In the genomic region with DNA sequence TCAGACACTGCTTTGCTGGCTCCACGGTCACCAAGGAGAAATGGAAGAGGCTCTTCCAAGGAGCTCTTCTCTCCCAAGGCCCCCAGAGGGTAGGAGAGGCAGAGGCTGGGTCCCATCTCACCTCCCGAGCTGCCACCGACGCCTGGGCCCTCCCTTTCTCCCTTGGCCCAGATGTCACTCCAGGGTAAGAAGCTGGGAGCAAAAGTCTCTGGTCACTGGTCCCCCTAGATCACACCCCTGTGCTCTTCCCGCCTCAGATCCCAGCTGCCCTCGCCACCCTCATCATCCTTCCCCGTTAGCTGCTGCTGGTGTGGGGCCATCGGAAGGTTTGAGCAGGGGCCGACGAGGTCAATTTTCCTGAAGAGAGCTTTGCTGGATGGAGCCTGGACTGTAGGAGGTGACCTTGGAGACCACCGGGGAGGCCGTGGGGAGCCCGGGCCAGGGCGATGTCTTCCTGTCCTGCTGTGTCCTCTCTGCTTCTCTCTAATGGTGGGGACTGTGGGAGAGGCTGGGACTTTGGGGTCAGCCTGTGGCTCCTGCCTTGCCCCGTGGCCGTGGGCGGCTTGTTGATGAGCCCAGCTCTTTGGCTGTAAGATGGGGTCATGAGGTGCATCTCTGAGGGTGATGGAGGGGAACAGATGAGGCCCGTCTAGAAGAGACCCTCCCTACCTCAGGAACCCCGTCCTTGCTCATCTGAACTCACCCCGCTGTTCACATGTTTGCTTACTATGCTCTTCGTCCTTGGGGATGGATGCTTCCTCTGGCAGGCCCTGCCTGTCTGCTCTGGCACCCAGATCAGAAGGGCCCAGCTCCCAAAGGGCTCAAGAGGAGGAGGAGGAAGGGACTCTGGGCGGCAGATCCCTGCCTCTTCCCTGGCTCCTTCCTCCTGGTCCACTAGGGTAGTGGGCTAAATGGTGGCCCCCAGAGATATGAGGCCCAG, we compare ENCODE assay signal across 21 cellular contexts. TPM values are rescaled to one million over a fixed set of nuclear protein-coding genes. Genes with fewer than 3 reads are reported as not detected.
DNase-seq lines count a peak whose midpoint lies in the region; ATAC-seq and TF ChIP-seq lines count a peak whose summit lies in the region.
"Had no signal": no experiment of that assay in that cellular context is flagged by ENCODE, and none has a peak within 500 bp of the region (broad histone marks: within the 10 kb centered on the region; RNA-seq: fewer than 3 reads in every experiment).

No MANE protein-coding gene starts in this region.

- intact Hi-C loops in Calu3 (cut with micrococcal nuclease; ENCODE audit: unreplicated experiment), result no loop called here

- no peaks in the 10 kb centered on the region for H4K20me1 ChIP-seq in osteoblast (ENCODE audit: insufficient read depth, low read length)

- H3K4me3 ChIP-seq in osteoblast (ENCODE audit: insufficient read depth, low read length), result no peak overlapping the region
- H3K4me3 ChIP-seq: body of pancreas, colonic mucosa, thyroid gland had no signal

- peaks cover 13% of the 10 kb centered on the region for H3K4me1 ChIP-seq in osteoblast (ENCODE audit: insufficient read depth, low read length)
- H3K4me1 ChIP-seq: colonic mucosa had no signal

- H3K27me3 Mint-ChIP-seq in activated T-cell treated with anti-CD3 and anti-CD28 coated beads, Interleukin-2, amount 50 U/mL, for 72 hours (ENCODE audit: low read depth), result peaks cover 4% of the 10 kb centered on the region
- H3K27me3 Mint-ChIP-seq in IgD-negative memory B cell (no peaks in the 10 kb centered on the region), Calu3 (ENCODE audit: unreplicated experiment) (peaks cover 61% of the 10 kb centered on the region)
- H3K27me3 Mint-ChIP-seq in central memory CD8-positive, alpha-beta T cell, result no peaks in the 10 kb centered on the region

- TF ChIP-seq CTCF in osteoblast (IDR thresholded peaks at IDR 0.05; ENCODE audit: extremely low read depth, low read depth, low read length) (no peak), Calu3 (IDR thresholded peaks at IDR 0.05; ENCODE audit: unreplicated experiment) (no peak)

- no TSS peak for BruUV-seq in Calu3 (replicated peaks; lab: Mats Ljungman, UMichigan)

- peak overlapping the region; percentile 38 for H3K27ac Mint-ChIP-seq in activated T-cell treated with anti-CD3 and anti-CD28 coated beads, Interleukin-2, amount 50 U/mL, for 72 hours
- peak overlapping the region; percentile 42 to 96 (median 60) for H3K27ac Mint-ChIP-seq in IgD-negative memory B cell
- H3K27ac Mint-ChIP-seq in central memory CD8-positive, alpha-beta T cell (ENCODE audit: low read depth), result peak overlapping the region; percentile 95
- no peak overlapping the region for H3K27ac Mint-ChIP-seq in Calu3 (ENCODE audit: unreplicated experiment)

- DNase-seq in activated T-cell treated with anti-CD3 and anti-CD28 coated beads, Interleukin-2, amount 50 U/mL, for 72 hours, result no peak
- no peak for DNase-seq in activated T-cell treated with anti-CD3 and anti-CD28 coated beads, Interleukin-2, amount 50 U/mL, for 1 hour
- no peak for DNase-seq in central memory CD8-positive, alpha-beta T cell (ENCODE audit: low spot score in 2 of 2)
- DNase-seq in osteoblast (ENCODE audit: insufficient read length, low spot score, missing footprints) (peak; percentile 54), Calu3 (no peak)
- DNase-seq in stimulated activated CD4-positive, alpha-beta T cell treated with anti-CD3 and anti-CD28 coated beads, Interleukin-15, amount 100 ng/mL, for 24 hours, result no peak
- DNase-seq: activated CD8-positive, alpha-beta memory T cell treated with anti-CD3 and anti-CD28 coated beads for 24 hours; activated gamma-delta T cell; body of pancreas; colonic mucosa; COR-L47; glutamatergic neuron; NCI-H524 treated with DMSO at 0.1 percent for 48 hours; occipital lobe; right cardiac atrium; stimulated activated naive CD4-positive, alpha-beta T cell; thyroid gland had no signal

- H3K4me3 Mint-ChIP-seq in activated T-cell treated with anti-CD3 and anti-CD28 coated beads, Interleukin-2, amount 50 U/mL, for 72 hours, result peak overlapping the region in 1 of 2 donors; percentile 3
- H3K4me3 Mint-ChIP-seq in IgD-negative memory B cell, result peak overlapping the region in 1 of 4 donors; percentile 63
- peak overlapping the region; percentile 48 for H3K4me3 Mint-ChIP-seq in central memory CD8-positive, alpha-beta T cell
- no peak overlapping the region for H3K4me3 Mint-ChIP-seq in Calu3 (ENCODE audit: low read depth, unreplicated experiment)

- H2AFZ ChIP-seq in osteoblast (ENCODE audit: low read length), result no peak overlapping the region

- peaks cover 48% of the 10 kb centered on the region for H3K4me1 Mint-ChIP-seq in activated T-cell treated with anti-CD3 and anti-CD28 coated beads, Interleukin-2, amount 50 U/mL, for 72 hours (ENCODE audit: low read depth)
- H3K4me1 Mint-ChIP-seq in IgD-negative memory B cell (peaks cover 7 to 22% (median 20%) of the 10 kb centered on the region in 3 donors), Calu3 (ENCODE audit: low read depth, unreplicated experiment) (no peaks in the 10 kb centered on the region)
- peaks cover 31% of the 10 kb centered on the region for H3K4me1 Mint-ChIP-seq in central memory CD8-positive, alpha-beta T cell

- CTCF ChIA-PET in Calu3 (lab: Charles Lee), result interaction anchor here (0.6 kb wide), 1 partner anchor 12 kb away, joined by 6 read pairs; no protein-coding TSS in a partner anchor

- no peaks in the 10 kb centered on the region for H3K9me3 ChIP-seq in osteoblast (ENCODE audit: low read depth, low read length)
- H3K9me3 ChIP-seq: body of pancreas, colonic mucosa, thyroid gland had no signal

- no peaks in the 10 kb centered on the region for H3K9me3 Mint-ChIP-seq in activated T-cell treated with anti-CD3 and anti-CD28 coated beads, Interleukin-2, amount 50 U/mL, for 72 hours
- no peaks in the 10 kb centered on the region for H3K9me3 Mint-ChIP-seq in IgD-negative memory B cell
- no peaks in the 10 kb centered on the region for H3K9me3 Mint-ChIP-seq in central memory CD8-positive, alpha-beta T cell
- no peaks in the 10 kb centered on the region for H3K9me3 Mint-ChIP-seq in Calu3 (ENCODE audit: low read depth, unreplicated experiment)

- no peaks in the 10 kb centered on the region for H3K36me3 ChIP-seq in osteoblast (ENCODE audit: insufficient read depth, low read length)
- H3K36me3 ChIP-seq: colonic mucosa, thyroid gland had no signal

- no peak overlapping the region for H3K4me2 ChIP-seq in osteoblast (ENCODE audit: insufficient read depth, low read length)

- no peaks in the 10 kb centered on the region for H3K79me2 ChIP-seq in osteoblast (ENCODE audit: insufficient read depth, low read length)

- no peak overlapping the region for H3K27ac ChIP-seq in osteoblast (ENCODE audit: low read depth, low read length)
- H3K27ac ChIP-seq: body of pancreas, colonic mucosa, thyroid gland had no signal

- H3K27me3 ChIP-seq in osteoblast (ENCODE audit: insufficient read depth, low read length), result no peaks in the 10 kb centered on the region
- H3K27me3 ChIP-seq: body of pancreas, colonic mucosa, thyroid gland had no signal

- ATAC-seq in activated T-cell treated with anti-CD3 and anti-CD28 coated beads, Interleukin-2, amount 50 U/mL, for 72 hours (replicated peaks in 1 of 2), result no peak
- ATAC-seq in central memory CD8-positive, alpha-beta T cell (replicated peaks; ENCODE audit: extremely low read depth, poor library complexity, severe bottlenecking), result no peak
- no peak for ATAC-seq in HG02970 (IDR thresholded peaks at IDR 0.05; ENCODE audit: low FRiP score, unreplicated experiment)
- ATAC-seq: body of pancreas, left lobe of liver, right cardiac atrium had no signal

- no peaks in the 10 kb centered on the region for H3K36me3 Mint-ChIP-seq in activated T-cell treated with anti-CD3 and anti-CD28 coated beads, Interleukin-2, amount 50 U/mL, for 72 hours (ENCODE audit: insufficient read depth in 2 of 2)
- H3K36me3 Mint-ChIP-seq in IgD-negative memory B cell (no peaks in the 10 kb centered on the region), Calu3 (ENCODE audit: insufficient read depth, unreplicated experiment) (no peaks in the 10 kb centered on the region)
- H3K36me3 Mint-ChIP-seq in central memory CD8-positive, alpha-beta T cell (ENCODE audit: insufficient read depth), result peaks cover 12% of the 10 kb centered on the region

RNA-seq across cellular contexts. Expression of gene RHBDF2, which starts 11.4 kb away (rescaled TPM):
- 10 to 100 TPM; 38.7 to 39.0 TPM for total RNA-seq in activated T-cell treated with anti-CD3 and anti-CD28 coated beads, Interleukin-2, amount 50 U/mL, for 72 hours
- polyA plus RNA-seq in IgD-negative memory B cell, result 160 TPM
- total RNA-seq in osteoblast (7.1 and 8.3 TPM in 2 replicates), Calu3 (2022) (47.7 and 47.9 TPM in 2 replicates)

RNA-seq across cellular contexts. Expression of gene CYGB, which starts 24.9 kb away (rescaled TPM):
- total RNA-seq in activated T-cell treated with anti-CD3 and anti-CD28 coated beads, Interleukin-2, amount 50 U/mL, for 72 hours, result under 1 TPM in 1 of 2 donors, not detected in 1; 0.44 TPM
- polyA plus RNA-seq in IgD-negative memory B cell, result 2.1 TPM
- total RNA-seq in osteoblast (39.1 and 74.0 TPM in 2 replicates), Calu3 (2022) (not detected in 2 replicates)

RNA-seq across cellular contexts. Expression of gene PRCD, which starts 27.2 kb away (rescaled TPM):
- total RNA-seq in activated T-cell treated with anti-CD3 and anti-CD28 coated beads, Interleukin-2, amount 50 U/mL, for 72 hours, result 1 to 10 TPM; 1.1 to 1.5 TPM
- 24.4 TPM for polyA plus RNA-seq in IgD-negative memory B cell
- total RNA-seq in osteoblast (4.0 and 5.3 TPM in 2 replicates), Calu3 (2022) (not detected in 2 replicates)

RNA-seq across cellular contexts. Expression of gene AANAT, which starts 45.2 kb away (rescaled TPM):
- not detected for total RNA-seq in activated T-cell treated with anti-CD3 and anti-CD28 coated beads, Interleukin-2, amount 50 U/mL, for 72 hours
- 1.1 TPM for polyA plus RNA-seq in IgD-negative memory B cell
- total RNA-seq in osteoblast, result not detected in 2 replicates
- not detected in 2 replicates for total RNA-seq in Calu3 (2022)
- total RNA-seq: body of pancreas, colonic mucosa, left lobe of liver, mononuclear cell, occipital lobe, right cardiac atrium had no signal
- polyA plus RNA-seq: right cardiac atrium had no signal

RNA-seq across cellular contexts. Expression of gene UBE2O, which starts 59.7 kb away (rescaled TPM):
- total RNA-seq in activated T-cell treated with anti-CD3 and anti-CD28 coated beads, Interleukin-2, amount 50 U/mL, for 72 hours, result 10 to 100 TPM; 21.5 to 22.8 TPM
- 13.8 TPM for polyA plus RNA-seq in IgD-negative memory B cell
- 17.7 and 19.5 TPM in 2 replicates for total RNA-seq in osteoblast
- 29.0 and 34.4 TPM in 2 replicates for total RNA-seq in Calu3 (2022)

Comparison
In these comparisons a context has a peak if more than half of its experiments do, and no peak if none do; other contexts are left out.
1. RNA of gene CYGB, which starts 24.9 kb away (total RNA-seq): 39.1 to 74.0 TPM in osteoblast; 0.44 TPM in activated T-cell treated with anti-CD3 and anti-CD28 coated beads, Interleukin-2, amount 50 U/mL, for 72 hours and not detected in Calu3; every median in the first group is over 10 times any median in the second.